In the genomic region with DNA sequence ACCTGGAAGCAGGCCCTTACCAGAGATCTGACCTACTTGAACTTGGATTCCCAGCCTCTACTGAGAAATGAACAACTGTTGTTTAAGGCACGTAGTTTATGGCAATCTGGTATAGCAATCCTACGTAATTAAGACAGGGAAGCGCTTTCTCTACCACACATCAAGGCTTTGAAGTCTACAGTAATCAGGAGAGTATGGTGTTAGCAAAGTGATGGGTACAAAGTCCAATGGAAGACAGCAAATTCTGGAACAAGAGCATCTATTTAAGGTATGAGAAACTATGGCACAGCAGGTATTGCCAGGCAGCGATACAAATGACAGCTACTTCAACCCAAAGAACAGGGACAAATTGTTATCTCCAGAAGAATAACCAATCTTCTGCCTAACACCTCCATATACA, we compare ENCODE assay signal across 1 cellular context.
A peak's percentile ranks its signal among the peaks of the same experiment; 100 is the strongest.
TF ChIP-seq lines count a peak whose summit lies in the region.

No MANE protein-coding gene starts in this region.

TF ChIP-seq in HepG2, 621 proteins besides CTCF, POLR2A, EP300 and RAD21 (continued from another document and continues in another):
- TF ChIP-seq, protein P1, sequence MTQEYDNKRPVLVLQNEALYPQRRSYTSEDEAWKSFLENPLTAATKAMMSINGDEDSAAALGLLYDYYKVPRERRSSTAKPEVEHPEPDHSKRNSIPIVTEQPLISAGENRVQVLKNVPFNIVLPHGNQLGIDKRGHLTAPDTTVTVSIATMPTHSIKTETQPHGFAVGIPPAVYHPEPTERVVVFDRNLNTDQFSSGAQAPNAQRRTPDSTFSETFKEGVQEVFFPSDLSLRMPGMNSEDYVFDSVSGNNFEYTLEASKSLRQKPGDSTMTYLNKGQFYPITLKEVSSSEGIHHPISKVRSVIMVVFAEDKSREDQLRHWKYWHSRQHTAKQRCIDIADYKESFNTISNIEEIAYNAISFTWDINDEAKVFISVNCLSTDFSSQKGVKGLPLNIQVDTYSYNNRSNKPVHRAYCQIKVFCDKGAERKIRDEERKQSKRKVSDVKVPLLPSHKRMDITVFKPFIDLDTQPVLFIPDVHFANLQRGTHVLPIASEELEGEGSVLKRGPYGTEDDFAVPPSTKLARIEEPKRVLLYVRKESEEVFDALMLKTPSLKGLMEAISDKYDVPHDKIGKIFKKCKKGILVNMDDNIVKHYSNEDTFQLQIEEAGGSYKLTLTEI (CRISPR knock-in tag; conservative IDR thresholded peaks at IDR 0.05) = no peak
- TF ChIP-seq ZNF34 (CRISPR knock-in tag; IDR thresholded peaks at IDR 0.05; ENCODE audit: borderline replicate concordance) (no peak), ZNF7 (CRISPR knock-in tag; IDR thresholded peaks at IDR 0.05) (no peak), SP1 (IDR thresholded peaks at IDR 0.05) (no peak), SP1 (CRISPR knock-in tag; IDR thresholded peaks at IDR 0.05) (no peak), KDM3A (CRISPR knock-in tag; IDR thresholded peaks at IDR 0.05; ENCODE audit: low read depth) (no peak), ZKSCAN8 (CRISPR knock-in tag; IDR thresholded peaks at IDR 0.05; ENCODE audit: borderline replicate concordance) (no peak), ZNF326 (CRISPR knock-in tag; IDR thresholded peaks at IDR 0.05; ENCODE audit: borderline replicate concordance) (no peak), SMARCC2 (IDR thresholded peaks at IDR 0.05) (no peak), SALL1 (CRISPR knock-in tag; IDR thresholded peaks at IDR 0.05) (no peak; the same call in 1 of the 2 replicates), MLLT10 (CRISPR knock-in tag; IDR thresholded peaks at IDR 0.05) (no peak), ZNF17 (CRISPR knock-in tag; IDR thresholded peaks at IDR 0.05) (no peak), MIXL1 (CRISPR knock-in tag; IDR thresholded peaks at IDR 0.05) (peak; percentile 42; the same call in 1 of the 2 replicates), CENPX (CRISPR knock-in tag; IDR thresholded peaks at IDR 0.05) (no peak), CENPT (CRISPR knock-in tag; IDR thresholded peaks at IDR 0.05; ENCODE audit: low read depth) (no peak), ZNF432 (CRISPR knock-in tag; IDR thresholded peaks at IDR 0.05; ENCODE audit: borderline replicate concordance) (no peak), ZNF24 (IDR thresholded peaks at IDR 0.05) (no peak), KMT2B (CRISPR knock-in tag; IDR thresholded peaks at IDR 0.05) (no peak), MED13 (CRISPR knock-in tag; IDR thresholded peaks at IDR 0.05) (no peak), ELF3 (CRISPR knock-in tag; IDR thresholded peaks at IDR 0.05) (peak; percentile 48; the same call in 1 of the 2 replicates), NCOA1 (CRISPR knock-in tag; IDR thresholded peaks at IDR 0.05) (no peak), ZBTB8A (CRISPR knock-in tag; IDR thresholded peaks at IDR 0.05; ENCODE audit: borderline replicate concordance, low read depth) (no peak), TCF12 (IDR thresholded peaks at IDR 0.05) (no peak), TCF12 (CRISPR knock-in tag; IDR thresholded peaks at IDR 0.05) (no peak), ZNF333 (CRISPR knock-in tag; IDR thresholded peaks at IDR 0.05; ENCODE audit: borderline replicate concordance) (no peak), NFIC (IDR thresholded peaks at IDR 0.05; ENCODE audit: low read length) (0 out of 2 replicates have a peak, but pooled peaks have one; percentile 14), GTF3A (CRISPR knock-in tag; conservative IDR thresholded peaks at IDR 0.05) (no peak)
- TF ChIP-seq, protein P2, sequence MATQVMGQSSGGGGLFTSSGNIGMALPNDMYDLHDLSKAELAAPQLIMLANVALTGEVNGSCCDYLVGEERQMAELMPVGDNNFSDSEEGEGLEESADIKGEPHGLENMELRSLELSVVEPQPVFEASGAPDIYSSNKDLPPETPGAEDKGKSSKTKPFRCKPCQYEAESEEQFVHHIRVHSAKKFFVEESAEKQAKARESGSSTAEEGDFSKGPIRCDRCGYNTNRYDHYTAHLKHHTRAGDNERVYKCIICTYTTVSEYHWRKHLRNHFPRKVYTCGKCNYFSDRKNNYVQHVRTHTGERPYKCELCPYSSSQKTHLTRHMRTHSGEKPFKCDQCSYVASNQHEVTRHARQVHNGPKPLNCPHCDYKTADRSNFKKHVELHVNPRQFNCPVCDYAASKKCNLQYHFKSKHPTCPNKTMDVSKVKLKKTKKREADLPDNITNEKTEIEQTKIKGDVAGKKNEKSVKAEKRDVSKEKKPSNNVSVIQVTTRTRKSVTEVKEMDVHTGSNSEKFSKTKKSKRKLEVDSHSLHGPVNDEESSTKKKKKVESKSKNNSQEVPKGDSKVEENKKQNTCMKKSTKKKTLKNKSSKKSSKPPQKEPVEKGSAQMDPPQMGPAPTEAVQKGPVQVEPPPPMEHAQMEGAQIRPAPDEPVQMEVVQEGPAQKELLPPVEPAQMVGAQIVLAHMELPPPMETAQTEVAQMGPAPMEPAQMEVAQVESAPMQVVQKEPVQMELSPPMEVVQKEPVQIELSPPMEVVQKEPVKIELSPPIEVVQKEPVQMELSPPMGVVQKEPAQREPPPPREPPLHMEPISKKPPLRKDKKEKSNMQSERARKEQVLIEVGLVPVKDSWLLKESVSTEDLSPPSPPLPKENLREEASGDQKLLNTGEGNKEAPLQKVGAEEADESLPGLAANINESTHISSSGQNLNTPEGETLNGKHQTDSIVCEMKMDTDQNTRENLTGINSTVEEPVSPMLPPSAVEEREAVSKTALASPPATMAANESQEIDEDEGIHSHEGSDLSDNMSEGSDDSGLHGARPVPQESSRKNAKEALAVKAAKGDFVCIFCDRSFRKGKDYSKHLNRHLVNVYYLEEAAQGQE (IDR thresholded peaks at IDR 0.05; ENCODE audit: borderline replicate concordance in 1 of 2, low read depth in 1 of 2, low read length in 2 of 2) = no peak
- TF ChIP-seq, protein P3, sequence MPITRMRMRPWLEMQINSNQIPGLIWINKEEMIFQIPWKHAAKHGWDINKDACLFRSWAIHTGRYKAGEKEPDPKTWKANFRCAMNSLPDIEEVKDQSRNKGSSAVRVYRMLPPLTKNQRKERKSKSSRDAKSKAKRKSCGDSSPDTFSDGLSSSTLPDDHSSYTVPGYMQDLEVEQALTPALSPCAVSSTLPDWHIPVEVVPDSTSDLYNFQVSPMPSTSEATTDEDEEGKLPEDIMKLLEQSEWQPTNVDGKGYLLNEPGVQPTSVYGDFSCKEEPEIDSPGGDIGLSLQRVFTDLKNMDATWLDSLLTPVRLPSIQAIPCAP (CRISPR knock-in tag; IDR thresholded peaks at IDR 0.05; ENCODE audit: low read depth) = no peak
- TF ChIP-seq, protein P4, sequence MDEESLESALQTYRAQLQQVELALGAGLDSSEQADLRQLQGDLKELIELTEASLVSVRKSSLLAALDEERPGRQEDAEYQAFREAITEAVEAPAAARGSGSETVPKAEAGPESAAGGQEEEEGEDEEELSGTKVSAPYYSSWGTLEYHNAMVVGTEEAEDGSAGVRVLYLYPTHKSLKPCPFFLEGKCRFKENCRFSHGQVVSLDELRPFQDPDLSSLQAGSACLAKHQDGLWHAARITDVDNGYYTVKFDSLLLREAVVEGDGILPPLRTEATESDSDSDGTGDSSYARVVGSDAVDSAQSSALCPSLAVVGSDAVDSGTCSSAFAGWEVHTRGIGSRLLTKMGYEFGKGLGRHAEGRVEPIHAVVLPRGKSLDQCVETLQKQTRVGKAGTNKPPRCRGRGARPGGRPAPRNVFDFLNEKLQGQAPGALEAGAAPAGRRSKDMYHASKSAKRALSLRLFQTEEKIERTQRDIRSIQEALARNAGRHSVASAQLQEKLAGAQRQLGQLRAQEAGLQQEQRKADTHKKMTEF (CRISPR knock-in tag; IDR thresholded peaks at IDR 0.05) = no peak
- TF ChIP-seq, protein P5, sequence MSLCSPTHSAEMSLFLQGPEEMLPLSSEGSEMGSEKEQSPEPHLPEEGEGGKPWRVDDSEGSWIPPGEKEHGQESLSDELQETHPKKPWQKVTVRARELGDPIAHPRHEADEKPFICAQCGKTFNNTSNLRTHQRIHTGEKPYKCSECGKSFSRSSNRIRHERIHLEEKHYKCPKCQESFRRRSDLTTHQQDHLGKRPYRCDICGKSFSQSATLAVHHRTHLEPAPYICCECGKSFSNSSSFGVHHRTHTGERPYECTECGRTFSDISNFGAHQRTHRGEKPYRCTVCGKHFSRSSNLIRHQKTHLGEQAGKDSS (CRISPR knock-in tag; IDR thresholded peaks at IDR 0.05; ENCODE audit: borderline replicate concordance, low read depth) = no peak
- TF ChIP-seq, protein P6, sequence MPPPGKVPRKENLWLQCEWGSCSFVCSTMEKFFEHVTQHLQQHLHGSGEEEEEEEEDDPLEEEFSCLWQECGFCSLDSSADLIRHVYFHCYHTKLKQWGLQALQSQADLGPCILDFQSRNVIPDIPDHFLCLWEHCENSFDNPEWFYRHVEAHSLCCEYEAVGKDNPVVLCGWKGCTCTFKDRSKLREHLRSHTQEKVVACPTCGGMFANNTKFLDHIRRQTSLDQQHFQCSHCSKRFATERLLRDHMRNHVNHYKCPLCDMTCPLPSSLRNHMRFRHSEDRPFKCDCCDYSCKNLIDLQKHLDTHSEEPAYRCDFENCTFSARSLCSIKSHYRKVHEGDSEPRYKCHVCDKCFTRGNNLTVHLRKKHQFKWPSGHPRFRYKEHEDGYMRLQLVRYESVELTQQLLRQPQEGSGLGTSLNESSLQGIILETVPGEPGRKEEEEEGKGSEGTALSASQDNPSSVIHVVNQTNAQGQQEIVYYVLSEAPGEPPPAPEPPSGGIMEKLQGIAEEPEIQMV (CRISPR knock-in tag; IDR thresholded peaks at IDR 0.05; ENCODE audit: low read depth) = no peak
- TF ChIP-seq, protein P7, sequence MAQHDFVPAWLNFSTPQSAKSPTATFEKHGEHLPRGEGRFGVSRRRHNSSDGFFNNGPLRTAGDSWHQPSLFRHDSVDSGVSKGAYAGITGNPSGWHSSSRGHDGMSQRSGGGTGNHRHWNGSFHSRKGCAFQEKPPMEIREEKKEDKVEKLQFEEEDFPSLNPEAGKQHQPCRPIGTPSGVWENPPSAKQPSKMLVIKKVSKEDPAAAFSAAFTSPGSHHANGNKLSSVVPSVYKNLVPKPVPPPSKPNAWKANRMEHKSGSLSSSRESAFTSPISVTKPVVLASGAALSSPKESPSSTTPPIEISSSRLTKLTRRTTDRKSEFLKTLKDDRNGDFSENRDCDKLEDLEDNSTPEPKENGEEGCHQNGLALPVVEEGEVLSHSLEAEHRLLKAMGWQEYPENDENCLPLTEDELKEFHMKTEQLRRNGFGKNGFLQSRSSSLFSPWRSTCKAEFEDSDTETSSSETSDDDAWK (CRISPR knock-in tag; IDR thresholded peaks at IDR 0.05) = no peak
- TF ChIP-seq, protein P8, sequence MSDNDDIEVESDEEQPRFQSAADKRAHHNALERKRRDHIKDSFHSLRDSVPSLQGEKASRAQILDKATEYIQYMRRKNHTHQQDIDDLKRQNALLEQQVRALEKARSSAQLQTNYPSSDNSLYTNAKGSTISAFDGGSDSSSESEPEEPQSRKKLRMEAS (IDR thresholded peaks at IDR 0.05) = no peak
- TF ChIP-seq, protein P9, sequence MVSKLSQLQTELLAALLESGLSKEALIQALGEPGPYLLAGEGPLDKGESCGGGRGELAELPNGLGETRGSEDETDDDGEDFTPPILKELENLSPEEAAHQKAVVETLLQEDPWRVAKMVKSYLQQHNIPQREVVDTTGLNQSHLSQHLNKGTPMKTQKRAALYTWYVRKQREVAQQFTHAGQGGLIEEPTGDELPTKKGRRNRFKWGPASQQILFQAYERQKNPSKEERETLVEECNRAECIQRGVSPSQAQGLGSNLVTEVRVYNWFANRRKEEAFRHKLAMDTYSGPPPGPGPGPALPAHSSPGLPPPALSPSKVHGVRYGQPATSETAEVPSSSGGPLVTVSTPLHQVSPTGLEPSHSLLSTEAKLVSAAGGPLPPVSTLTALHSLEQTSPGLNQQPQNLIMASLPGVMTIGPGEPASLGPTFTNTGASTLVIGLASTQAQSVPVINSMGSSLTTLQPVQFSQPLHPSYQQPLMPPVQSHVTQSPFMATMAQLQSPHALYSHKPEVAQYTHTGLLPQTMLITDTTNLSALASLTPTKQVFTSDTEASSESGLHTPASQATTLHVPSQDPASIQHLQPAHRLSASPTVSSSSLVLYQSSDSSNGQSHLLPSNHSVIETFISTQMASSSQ (IDR thresholded peaks at IDR 0.05; ENCODE audit: low read depth) = no peak
- TF ChIP-seq, protein P9 (CRISPR knock-in tag; IDR thresholded peaks at IDR 0.05; ENCODE audit: borderline replicate concordance) = no peak; the same call in 1 of the 2 replicates
- TF ChIP-seq, protein P10, sequence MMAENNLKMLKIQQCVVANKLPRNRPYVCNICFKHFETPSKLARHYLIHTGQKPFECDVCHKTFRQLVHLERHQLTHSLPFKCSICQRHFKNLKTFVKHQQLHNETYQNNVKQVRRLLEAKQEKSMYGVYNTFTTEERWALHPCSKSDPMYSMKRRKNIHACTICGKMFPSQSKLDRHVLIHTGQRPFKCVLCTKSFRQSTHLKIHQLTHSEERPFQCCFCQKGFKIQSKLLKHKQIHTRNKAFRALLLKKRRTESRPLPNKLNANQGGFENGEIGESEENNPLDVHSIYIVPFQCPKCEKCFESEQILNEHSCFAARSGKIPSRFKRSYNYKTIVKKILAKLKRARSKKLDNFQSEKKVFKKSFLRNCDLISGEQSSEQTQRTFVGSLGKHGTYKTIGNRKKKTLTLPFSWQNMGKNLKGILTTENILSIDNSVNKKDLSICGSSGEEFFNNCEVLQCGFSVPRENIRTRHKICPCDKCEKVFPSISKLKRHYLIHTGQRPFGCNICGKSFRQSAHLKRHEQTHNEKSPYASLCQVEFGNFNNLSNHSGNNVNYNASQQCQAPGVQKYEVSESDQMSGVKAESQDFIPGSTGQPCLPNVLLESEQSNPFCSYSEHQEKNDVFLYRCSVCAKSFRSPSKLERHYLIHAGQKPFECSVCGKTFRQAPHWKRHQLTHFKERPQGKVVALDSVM (CRISPR knock-in tag; IDR thresholded peaks at IDR 0.05) = no peak
- TF ChIP-seq, protein P11, sequence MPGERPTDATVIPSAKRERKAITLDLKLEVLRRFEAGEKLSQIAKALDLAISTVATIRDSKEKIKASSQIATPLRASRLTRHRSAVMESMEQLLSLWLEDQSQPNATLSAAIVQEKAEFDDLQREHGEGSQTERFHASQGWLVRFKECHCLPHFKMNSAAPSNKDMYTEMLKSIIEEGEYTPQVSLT (CRISPR knock-in tag; IDR thresholded peaks at IDR 0.05; ENCODE audit: borderline replicate concordance, low read depth) = no peak
